ENCODE assay signal across 1 cellular context in the genomic region with DNA sequence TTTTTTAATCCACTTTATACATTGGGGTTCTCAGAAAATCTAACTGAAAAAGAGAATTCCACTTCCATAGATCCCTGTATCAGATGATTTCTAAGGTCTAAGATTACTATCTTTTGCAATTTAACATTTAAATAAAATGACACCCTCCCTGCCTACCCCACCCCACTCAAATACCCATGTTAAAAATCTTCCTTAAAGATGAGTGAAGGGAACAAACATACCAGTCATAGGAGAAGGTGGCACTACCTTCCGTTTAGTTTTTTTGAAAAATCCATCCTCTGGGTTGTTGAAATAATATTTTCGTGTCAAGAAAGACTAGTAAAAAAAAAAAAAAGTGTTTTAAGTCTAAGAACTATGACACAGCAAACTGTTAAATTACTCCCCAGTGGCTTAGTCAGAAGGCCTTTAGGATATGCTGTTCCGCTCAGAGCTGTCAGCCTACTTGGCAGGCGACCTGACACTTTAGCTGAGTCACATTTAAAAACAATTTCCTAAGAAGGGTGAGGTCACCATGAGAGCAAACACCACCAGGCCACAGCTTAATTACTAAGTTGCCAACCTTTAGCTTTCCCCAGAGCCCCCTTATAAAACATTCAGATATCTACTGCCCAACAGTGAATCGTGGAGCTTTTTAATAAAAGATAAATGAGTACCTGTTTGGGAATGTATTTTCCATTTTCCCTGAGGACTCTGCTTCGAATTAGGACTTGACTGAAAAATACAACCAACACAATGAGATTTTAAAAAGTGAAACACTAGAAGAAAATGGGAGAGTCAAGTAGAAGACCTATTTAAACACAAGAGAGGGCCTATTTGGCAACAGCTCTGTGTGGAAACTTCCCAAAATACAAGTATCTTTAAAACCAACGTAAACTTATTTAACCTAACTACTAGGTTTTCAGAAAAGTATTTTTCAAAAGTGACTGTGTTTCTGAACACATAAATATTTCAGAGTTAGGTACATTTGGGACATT.
A peak's percentile ranks its signal among the peaks of the same experiment; 100 is the strongest.
TF ChIP-seq lines count a peak whose summit lies in the region.

No MANE protein-coding gene starts in this region.

TF ChIP-seq in K562, 482 proteins besides CTCF, POLR2A, EP300 and RAD21 (continued from another document and continues in another):
- TF ChIP-seq RNF219 (CRISPR knock-in tag; IDR thresholded peaks at IDR 0.05) (no peak), SPI1 (IDR thresholded peaks at IDR 0.05; ENCODE audit: borderline replicate concordance, low read depth, low read length) (peak; percentile 86), BRD9 (IDR thresholded peaks at IDR 0.05; ENCODE audit: low read depth, partially characterized antibody) (peak; percentile 90), ZMIZ1 (IDR thresholded peaks at IDR 0.05; ENCODE audit: low read depth in 2 of 2, low read length in 2 of 2) (peak in 1 of 2 experiments; percentile 68; a peak in 2 of 4 replicates), SRSF3 (IDR thresholded peaks at IDR 0.05; ENCODE audit: insufficient read depth, low read length) (no peak), FUS (optimal IDR thresholded peaks at IDR 0.05; ENCODE audit: low read depth, low read length) (peak; percentile 35), BRCA1 (IDR thresholded peaks at IDR 0.05) (no peak), BRCA1 (CRISPR knock-in tag; IDR thresholded peaks at IDR 0.05) (no peak), ATF3 (IDR thresholded peaks at IDR 0.05) (peak; percentile 99), ATF3 (CRISPR knock-in tag; conservative IDR thresholded peaks at IDR 0.05) (peak; percentile 96), POLR2AphosphoS2 (IDR thresholded peaks at IDR 0.05; ENCODE audit: low read length) (no peak; the same call in 1 of the 2 replicates), RAD51 (IDR thresholded peaks at IDR 0.05; ENCODE audit: borderline replicate concordance, low read depth) (peak; percentile 15; the same call in 1 of the 2 replicates), TCF3 (CRISPR knock-in tag; IDR thresholded peaks at IDR 0.05) (peak; percentile 51), ZBED1 (IDR thresholded peaks at IDR 0.05) (no peak)
- TF ChIP-seq, protein P1, sequence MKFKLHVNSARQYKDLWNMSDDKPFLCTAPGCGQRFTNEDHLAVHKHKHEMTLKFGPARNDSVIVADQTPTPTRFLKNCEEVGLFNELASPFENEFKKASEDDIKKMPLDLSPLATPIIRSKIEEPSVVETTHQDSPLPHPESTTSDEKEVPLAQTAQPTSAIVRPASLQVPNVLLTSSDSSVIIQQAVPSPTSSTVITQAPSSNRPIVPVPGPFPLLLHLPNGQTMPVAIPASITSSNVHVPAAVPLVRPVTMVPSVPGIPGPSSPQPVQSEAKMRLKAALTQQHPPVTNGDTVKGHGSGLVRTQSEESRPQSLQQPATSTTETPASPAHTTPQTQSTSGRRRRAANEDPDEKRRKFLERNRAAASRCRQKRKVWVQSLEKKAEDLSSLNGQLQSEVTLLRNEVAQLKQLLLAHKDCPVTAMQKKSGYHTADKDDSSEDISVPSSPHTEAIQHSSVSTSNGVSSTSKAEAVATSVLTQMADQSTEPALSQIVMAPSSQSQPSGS (CRISPR knock-in tag; IDR thresholded peaks at IDR 0.05) = no peak
- TF ChIP-seq, protein P2, sequence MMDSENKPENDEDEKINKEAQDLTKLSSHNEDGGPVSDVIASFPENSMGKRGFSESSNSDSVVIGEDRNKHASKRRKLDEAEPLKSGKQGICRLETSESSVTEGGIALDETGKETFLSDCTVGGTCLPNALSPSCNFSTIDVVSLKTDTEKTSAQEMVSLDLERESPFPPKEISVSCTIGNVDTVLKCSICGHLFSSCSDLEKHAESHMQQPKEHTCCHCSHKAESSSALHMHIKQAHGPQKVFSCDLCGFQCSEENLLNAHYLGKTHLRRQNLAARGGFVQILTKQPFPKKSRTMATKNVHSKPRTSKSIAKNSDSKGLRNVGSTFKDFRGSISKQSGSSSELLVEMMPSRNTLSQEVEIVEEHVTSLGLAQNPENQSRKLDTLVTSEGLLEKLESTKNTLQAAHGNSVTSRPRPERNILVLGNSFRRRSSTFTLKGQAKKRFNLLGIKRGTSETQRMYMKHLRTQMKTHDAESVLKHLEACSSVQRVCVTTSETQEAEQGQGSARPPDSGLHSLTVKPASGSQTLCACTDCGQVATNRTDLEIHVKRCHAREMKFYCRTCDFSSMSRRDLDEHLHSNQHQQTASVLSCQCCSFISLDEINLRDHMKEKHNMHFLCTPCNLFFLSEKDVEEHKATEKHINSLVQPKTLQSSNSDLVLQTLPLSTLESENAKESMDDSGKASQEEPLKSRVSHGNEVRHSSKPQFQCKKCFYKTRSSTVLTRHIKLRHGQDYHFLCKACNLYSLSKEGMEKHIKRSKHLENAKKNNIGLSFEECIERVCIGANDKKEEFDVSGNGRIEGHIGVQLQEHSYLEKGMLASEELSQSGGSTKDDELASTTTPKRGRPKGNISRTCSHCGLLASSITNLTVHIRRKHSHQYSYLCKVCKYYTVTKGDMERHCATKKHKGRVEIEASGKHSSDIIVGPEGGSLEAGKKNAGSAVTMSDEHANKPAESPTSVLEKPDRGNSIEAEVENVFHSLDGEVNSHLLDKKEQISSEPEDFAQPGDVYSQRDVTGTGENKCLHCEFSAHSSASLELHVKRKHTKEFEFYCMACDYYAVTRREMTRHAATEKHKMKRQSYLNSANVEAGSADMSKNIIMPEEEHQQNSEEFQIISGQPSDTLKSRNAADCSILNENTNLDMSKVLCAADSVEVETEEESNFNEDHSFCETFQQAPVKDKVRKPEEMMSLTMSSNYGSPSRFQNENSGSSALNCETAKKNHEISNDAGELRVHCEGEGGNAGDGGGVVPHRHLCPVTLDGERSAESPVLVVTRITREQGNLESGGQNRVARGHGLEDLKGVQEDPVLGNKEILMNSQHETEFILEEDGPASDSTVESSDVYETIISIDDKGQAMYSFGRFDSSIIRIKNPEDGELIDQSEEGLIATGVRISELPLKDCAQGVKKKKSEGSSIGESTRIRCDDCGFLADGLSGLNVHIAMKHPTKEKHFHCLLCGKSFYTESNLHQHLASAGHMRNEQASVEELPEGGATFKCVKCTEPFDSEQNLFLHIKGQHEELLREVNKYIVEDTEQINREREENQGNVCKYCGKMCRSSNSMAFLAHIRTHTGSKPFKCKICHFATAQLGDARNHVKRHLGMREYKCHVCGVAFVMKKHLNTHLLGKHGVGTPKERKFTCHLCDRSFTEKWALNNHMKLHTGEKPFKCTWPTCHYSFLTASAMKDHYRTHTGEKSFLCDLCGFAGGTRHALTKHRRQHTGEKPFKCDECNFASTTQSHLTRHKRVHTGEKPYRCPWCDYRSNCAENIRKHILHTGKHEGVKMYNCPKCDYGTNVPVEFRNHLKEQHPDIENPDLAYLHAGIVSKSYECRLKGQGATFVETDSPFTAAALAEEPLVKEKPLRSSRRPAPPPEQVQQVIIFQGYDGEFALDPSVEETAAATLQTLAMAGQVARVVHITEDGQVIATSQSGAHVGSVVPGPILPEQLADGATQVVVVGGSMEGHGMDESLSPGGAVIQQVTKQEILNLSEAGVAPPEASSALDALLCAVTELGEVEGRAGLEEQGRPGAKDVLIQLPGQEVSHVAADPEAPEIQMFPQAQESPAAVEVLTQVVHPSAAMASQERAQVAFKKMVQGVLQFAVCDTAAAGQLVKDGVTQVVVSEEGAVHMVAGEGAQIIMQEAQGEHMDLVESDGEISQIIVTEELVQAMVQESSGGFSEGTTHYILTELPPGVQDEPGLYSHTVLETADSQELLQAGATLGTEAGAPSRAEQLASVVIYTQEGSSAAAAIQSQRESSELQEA (IDR thresholded peaks at IDR 0.05; ENCODE audit: low read depth) = no peak
- TF ChIP-seq, protein P3, sequence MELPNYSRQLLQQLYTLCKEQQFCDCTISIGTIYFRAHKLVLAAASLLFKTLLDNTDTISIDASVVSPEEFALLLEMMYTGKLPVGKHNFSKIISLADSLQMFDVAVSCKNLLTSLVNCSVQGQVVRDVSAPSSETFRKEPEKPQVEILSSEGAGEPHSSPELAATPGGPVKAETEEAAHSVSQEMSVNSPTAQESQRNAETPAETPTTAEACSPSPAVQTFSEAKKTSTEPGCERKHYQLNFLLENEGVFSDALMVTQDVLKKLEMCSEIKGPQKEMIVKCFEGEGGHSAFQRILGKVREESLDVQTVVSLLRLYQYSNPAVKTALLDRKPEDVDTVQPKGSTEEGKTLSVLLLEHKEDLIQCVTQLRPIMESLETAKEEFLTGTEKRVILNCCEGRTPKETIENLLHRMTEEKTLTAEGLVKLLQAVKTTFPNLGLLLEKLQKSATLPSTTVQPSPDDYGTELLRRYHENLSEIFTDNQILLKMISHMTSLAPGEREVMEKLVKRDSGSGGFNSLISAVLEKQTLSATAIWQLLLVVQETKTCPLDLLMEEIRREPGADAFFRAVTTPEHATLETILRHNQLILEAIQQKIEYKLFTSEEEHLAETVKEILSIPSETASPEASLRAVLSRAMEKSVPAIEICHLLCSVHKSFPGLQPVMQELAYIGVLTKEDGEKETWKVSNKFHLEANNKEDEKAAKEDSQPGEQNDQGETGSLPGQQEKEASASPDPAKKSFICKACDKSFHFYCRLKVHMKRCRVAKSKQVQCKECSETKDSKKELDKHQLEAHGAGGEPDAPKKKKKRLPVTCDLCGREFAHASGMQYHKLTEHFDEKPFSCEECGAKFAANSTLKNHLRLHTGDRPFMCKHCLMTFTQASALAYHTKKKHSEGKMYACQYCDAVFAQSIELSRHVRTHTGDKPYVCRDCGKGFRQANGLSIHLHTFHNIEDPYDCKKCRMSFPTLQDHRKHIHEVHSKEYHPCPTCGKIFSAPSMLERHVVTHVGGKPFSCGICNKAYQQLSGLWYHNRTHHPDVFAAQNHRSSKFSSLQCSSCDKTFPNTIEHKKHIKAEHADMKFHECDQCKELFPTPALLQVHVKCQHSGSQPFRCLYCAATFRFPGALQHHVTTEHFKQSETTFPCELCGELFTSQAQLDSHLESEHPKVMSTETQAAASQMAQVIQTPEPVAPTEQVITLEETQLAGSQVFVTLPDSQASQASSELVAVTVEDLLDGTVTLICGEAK (IDR thresholded peaks at IDR 0.05) = peak; percentile 86
- TF ChIP-seq, protein P3 (CRISPR knock-in tag; IDR thresholded peaks at IDR 0.05) = no peak
